In genomic region chr7:22587322-22587721, GRCh38 we compare ENCODE assay signal across 14 cellular contexts.
A peak's percentile ranks its signal among the peaks of the same experiment; 100 is the strongest.
DNase-seq lines count a peak whose midpoint lies in the region; ATAC-seq, FAIRE-seq and TF ChIP-seq lines count a peak whose summit lies in the region.
"Had no signal": no experiment of that assay in that cellular context is flagged by ENCODE, and none has a peak within 500 bp of the region (broad histone marks: within the 10 kb centered on the region; RNA-seq: fewer than 3 reads in every experiment).

No MANE protein-coding gene starts in this region.

- peak overlapping the region; percentile 44 for H3K4me2 ChIP-seq in Loucy (ENCODE audit: low read depth, low read length, poor library complexity, severe bottlenecking)

- peak; percentile 76 for DNase-seq in bronchial epithelial cell (ENCODE audit: low read depth)
- DNase-seq in progenitor cell of endocrine pancreas (ENCODE audit: low spot score, unreplicated experiment) = no peak
- no peak for DNase-seq in LoVo (ENCODE audit: low spot score)
- DNase-seq in NCI-H526 (lab: John Stamatoyannopoulos, UW) = no peak
- no peak for DNase-seq in left ventricle myocardium superior
- DNase-seq: head of caudate nucleus; NCI-H1417 treated with DMSO at 0.1 percent for 48 hours; RPMI8226; stimulated activated CD4-positive, alpha-beta T cell treated with anti-CD3 and anti-CD28 coated beads, Interleukin-4, amount 100 ng/mL, for 24 hours; tibial artery had no signal

- H3K27ac Mint-ChIP-seq in progenitor cell of endocrine pancreas = peak overlapping the region; percentile 45

- H3K36me3 ChIP-seq in Loucy (ENCODE audit: insufficient read depth, low read length) = no peaks in the 10 kb centered on the region
- H3K36me3 ChIP-seq in bronchial epithelial cell (ENCODE audit: control insufficient read depth, insufficient read depth, low read length) = no peaks in the 10 kb centered on the region
- H3K36me3 ChIP-seq: cardiac muscle cell, tibial artery had no signal

- H3K9ac ChIP-seq in Loucy (ENCODE audit: low read depth, low read length, poor library complexity, severe bottlenecking) = no peak overlapping the region

- H3K4me1 Mint-ChIP-seq in progenitor cell of endocrine pancreas (ENCODE audit: low read depth) = peaks cover 16% of the 10 kb centered on the region

- H2AFZ ChIP-seq in Loucy (ENCODE audit: low read length) = no peak overlapping the region

- FAIRE-seq in bronchial epithelial cell (lab: Jason Lieb, UNC) = no peak

- H3K4me3 ChIP-seq in Loucy (ENCODE audit: low read length, poor library complexity, severe bottlenecking) (no peak overlapping the region), bronchial epithelial cell (ENCODE audit: low read depth, low read length) (no peak overlapping the region)
- H3K4me3 ChIP-seq: cardiac muscle cell, tibial artery had no signal

- no peaks in the 10 kb centered on the region for H3K27me3 Mint-ChIP-seq in progenitor cell of endocrine pancreas

- no peaks in the 10 kb centered on the region for H3K79me2 ChIP-seq in Loucy (ENCODE audit: insufficient read depth, low read length)

- no peak overlapping the region for H3K4me3 Mint-ChIP-seq in progenitor cell of endocrine pancreas (ENCODE audit: low read depth)

- no peaks in the 10 kb centered on the region for H3K9me3 Mint-ChIP-seq in progenitor cell of endocrine pancreas (ENCODE audit: low read depth)

- no peak for TF ChIP-seq CTCF in Loucy (conservative IDR thresholded peaks at IDR 0.05; ENCODE audit: low read length)
- TF ChIP-seq CTCF in bronchial epithelial cell (IDR thresholded peaks at IDR 0.05; ENCODE audit: insufficient read depth, low read length, severe bottlenecking) = no peak
- TF ChIP-seq CTCF in progenitor cell of endocrine pancreas (IDR thresholded peaks at IDR 0.05; ENCODE audit: unreplicated experiment) = no peak

- intact Hi-C loops in left ventricle myocardium superior (cut with micrococcal nuclease) = no loop called here

- no peaks in the 10 kb centered on the region for H3F3A ChIP-seq in Loucy (ENCODE audit: low read depth)

- H3K9me2 ChIP-seq in Loucy (replicated peaks; ENCODE audit: low read depth, low read length) = no peaks in the 10 kb centered on the region

- peaks cover 11% of the 10 kb centered on the region for H3K4me1 ChIP-seq in Loucy (ENCODE audit: insufficient read depth, low read length, poor library complexity, severe bottlenecking)

- no peaks in the 10 kb centered on the region for H4K20me1 ChIP-seq in Loucy (ENCODE audit: insufficient read depth, low read length, poor library complexity, severe bottlenecking)

- ATAC-seq in GM18858 (IDR thresholded peaks at IDR 0.05; ENCODE audit: unreplicated experiment) (peak; percentile 39), left ventricle myocardium superior (no peak), GM18873 (IDR thresholded peaks at IDR 0.05; ENCODE audit: low FRiP score, unreplicated experiment) (no peak)

- peaks cover 14% of the 10 kb centered on the region for H3K27me3 ChIP-seq in Loucy (ENCODE audit: insufficient read depth, low read length, poor library complexity, severe bottlenecking)
- peaks cover 2% of the 10 kb centered on the region for H3K27me3 ChIP-seq in bronchial epithelial cell (ENCODE audit: control insufficient read depth, insufficient read depth, low read length)
- H3K27me3 ChIP-seq: cardiac muscle cell, tibial artery had no signal

- H3K36me3 Mint-ChIP-seq in progenitor cell of endocrine pancreas (ENCODE audit: insufficient read depth) = no peaks in the 10 kb centered on the region

- H3K9me3 ChIP-seq in Loucy (ENCODE audit: insufficient read depth, low read depth, low read length) = no peaks in the 10 kb centered on the region
- H3K9me3 ChIP-seq: tibial artery had no signal
